ENCODE assay signal across 20 cellular contexts in the genomic region with DNA sequence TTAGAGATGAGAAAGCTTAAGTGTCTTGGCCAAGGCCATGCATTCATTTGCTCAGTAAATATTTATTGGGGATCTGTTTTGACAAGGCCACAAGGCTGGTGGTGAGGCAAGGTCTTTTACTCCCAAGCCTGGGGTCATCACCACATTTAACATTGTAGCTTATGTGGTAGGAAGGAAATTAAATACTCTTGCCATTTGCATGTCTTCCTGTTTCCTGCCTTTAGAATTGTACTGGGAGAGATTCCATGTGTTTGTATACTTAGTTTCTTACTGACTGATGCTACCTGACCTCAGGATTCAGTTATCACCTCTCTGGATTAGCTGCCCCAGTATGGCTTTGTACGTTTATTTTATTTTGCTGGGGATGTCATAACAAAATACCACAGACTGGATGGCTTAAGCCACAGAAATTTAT. TPM values are rescaled to one million over a fixed set of nuclear protein-coding genes. Genes with fewer than 3 reads are reported as not detected.
DNase-seq lines count a peak whose midpoint lies in the region; ATAC-seq and TF ChIP-seq lines count a peak whose summit lies in the region.
"Had no signal": no experiment of that assay in that cellular context is flagged by ENCODE, and none has a peak within 500 bp of the region (broad histone marks: within the 10 kb centered on the region; RNA-seq: fewer than 3 reads in every experiment).

No MANE protein-coding gene starts in this region.

- TF ChIP-seq CTCF in astrocyte of the cerebellum (IDR thresholded peaks at IDR 0.05; ENCODE audit: low read depth, low read length, missing control alignments), result no peak

- H3K4me1 Mint-ChIP-seq in memory B cell, result peaks cover 6% of the 10 kb centered on the region
- H3K4me1 Mint-ChIP-seq: activated B cell treated with CpG ODN at 0.5 μM for 24 hours, nephron had no signal

- H3K27ac Mint-ChIP-seq in memory B cell, result peak overlapping the region; percentile 45
- H3K27ac Mint-ChIP-seq: activated B cell treated with CpG ODN at 0.5 μM for 24 hours; nephron; stimulated activated memory B cell treated with anti-CD40 and anti-IgM and Interleukin-4, amounts not matched to agents 10 μg/mL and 1 μg/mL and 100 μg/mL, for 72 hours had no signal

- DNase-seq in COR-L47 (lab: John Stamatoyannopoulos, UW) (peak; percentile 4), astrocyte of the cerebellum (ENCODE audit: low read depth) (peak; percentile 69), memory B cell (ENCODE audit: low spot score in 2 of 2) (no peak), head of caudate nucleus (no peak), HT-29 (ENCODE audit: low spot score) (no peak)
- no peak for DNase-seq in activated CD4-positive, alpha-beta T cell treated with anti-CD3 and anti-CD28 coated beads, Interleukin-2, amount 50 U/mL, for 48 hours
- DNase-seq: activated B cell treated with CpG ODN at 0.5 μM for 24 hours, amygdala, DMS79, mesendoderm, NCI-H1694 treated with DMSO at 0.1 percent for 48 hours, SIG-M5, small intestine, transverse colon had no signal

- 0 out of 2 replicates have a peak overlapping the region, but pooled peaks have one; percentile 29 for H3K27ac ChIP-seq in HUES6 (ENCODE audit: low read depth, low read length)
- H3K27ac ChIP-seq: BLaER1, transverse colon had no signal

- H3K27me3 ChIP-seq in HUES6 (ENCODE audit: control insufficient read depth, insufficient read depth, low read length), result no peaks in the 10 kb centered on the region
- H3K27me3 ChIP-seq: BLaER1, transverse colon had no signal

- H3K9ac ChIP-seq in HUES6 (ENCODE audit: low read length), result no peak overlapping the region
- H3K9ac ChIP-seq: BLaER1 had no signal

- intact Hi-C loops in head of caudate nucleus (cut with DNase I), result no loop called here

- no peak overlapping the region for H3K4me3 ChIP-seq in HUES6 (ENCODE audit: low read depth, low read length)
- H3K4me3 ChIP-seq in astrocyte of the cerebellum (ENCODE audit: low read depth, low read length), result no peak overlapping the region
- H3K4me3 ChIP-seq: BLaER1, transverse colon had no signal

- H3K36me3 Mint-ChIP-seq in memory B cell, result peaks cover 16% of the 10 kb centered on the region

- no peaks in the 10 kb centered on the region for H3K4me1 ChIP-seq in HUES6 (ENCODE audit: control insufficient read depth, insufficient read depth, low read length)

- peaks cover 54% of the 10 kb centered on the region for H3K36me3 ChIP-seq in HUES6 (ENCODE audit: control insufficient read depth, insufficient read depth, low read length)

- no peak for ATAC-seq in memory B cell (ENCODE audit: low read depth)
- no peak for ATAC-seq in HG02884 (IDR thresholded peaks at IDR 0.05; ENCODE audit: unreplicated experiment)
- ATAC-seq: stimulated activated memory B cell treated with anti-CD40 and anti-IgM and Interleukin-4, amounts not matched to agents 10 μg/mL and 1 μg/mL and 100 μg/mL, for 72 hours had no signal

- H3K9me3 Mint-ChIP-seq in memory B cell, result no peaks in the 10 kb centered on the region
- H3K9me3 Mint-ChIP-seq: activated B cell treated with CpG ODN at 0.5 μM for 24 hours; stimulated activated memory B cell treated with anti-CD40 and anti-IgM and Interleukin-4, amounts not matched to agents 10 μg/mL and 1 μg/mL and 100 μg/mL, for 72 hours had no signal

- 0 out of 2 replicates have a peak, but pooled peaks cover 4% of the 10 kb centered on the region for H3K9me3 ChIP-seq in HUES6 (ENCODE audit: control insufficient read depth, insufficient read depth, low read depth, low read length)
- H3K9me3 ChIP-seq: transverse colon had no signal

- in situ Hi-C loops in astrocyte of the cerebellum (cut with HindIII; ENCODE audit: low sequenced_read_pairs), result no loop called here

- H3K27me3 Mint-ChIP-seq in memory B cell, result no peaks in the 10 kb centered on the region
- H3K27me3 Mint-ChIP-seq: activated B cell treated with CpG ODN at 0.5 μM for 24 hours; progenitor cell of endocrine pancreas; stimulated activated memory B cell treated with anti-CD40 and anti-IgM and Interleukin-4, amounts not matched to agents 10 μg/mL and 1 μg/mL and 100 μg/mL, for 72 hours had no signal

- H3K4me3 Mint-ChIP-seq in memory B cell, result no peak overlapping the region
- H3K4me3 Mint-ChIP-seq: activated B cell treated with CpG ODN at 0.5 μM for 24 hours; nephron; stimulated activated memory B cell treated with anti-CD40 and anti-IgM and Interleukin-4, amounts not matched to agents 10 μg/mL and 1 μg/mL and 100 μg/mL, for 72 hours had no signal

RNA-seq across cellular contexts. Expression of gene SPECC1L, which starts 44.7 kb away (rescaled TPM):
- 9.5 and 11.8 TPM in 2 replicates for total RNA-seq in HT-29 (2014; rRNA removed; shearing (Covaris generic))

Comparison
In these comparisons a context has a peak if more than half of its experiments do, and no peak if none do; other contexts are left out.
1. DNase-seq: peak in COR-L47 (single experiment) and astrocyte of the cerebellum (single experiment); none in memory B cell (0 of 2), head of caudate nucleus (0 of 42), activated CD4-positive, alpha-beta T cell treated with anti-CD3 and anti-CD28 coated beads, Interleukin-2, amount 50 U/mL, for 48 hours (0 of 2) and HT-29 (single experiment).